ENCODE assay signal across 17 cellular contexts in the genomic region with DNA sequence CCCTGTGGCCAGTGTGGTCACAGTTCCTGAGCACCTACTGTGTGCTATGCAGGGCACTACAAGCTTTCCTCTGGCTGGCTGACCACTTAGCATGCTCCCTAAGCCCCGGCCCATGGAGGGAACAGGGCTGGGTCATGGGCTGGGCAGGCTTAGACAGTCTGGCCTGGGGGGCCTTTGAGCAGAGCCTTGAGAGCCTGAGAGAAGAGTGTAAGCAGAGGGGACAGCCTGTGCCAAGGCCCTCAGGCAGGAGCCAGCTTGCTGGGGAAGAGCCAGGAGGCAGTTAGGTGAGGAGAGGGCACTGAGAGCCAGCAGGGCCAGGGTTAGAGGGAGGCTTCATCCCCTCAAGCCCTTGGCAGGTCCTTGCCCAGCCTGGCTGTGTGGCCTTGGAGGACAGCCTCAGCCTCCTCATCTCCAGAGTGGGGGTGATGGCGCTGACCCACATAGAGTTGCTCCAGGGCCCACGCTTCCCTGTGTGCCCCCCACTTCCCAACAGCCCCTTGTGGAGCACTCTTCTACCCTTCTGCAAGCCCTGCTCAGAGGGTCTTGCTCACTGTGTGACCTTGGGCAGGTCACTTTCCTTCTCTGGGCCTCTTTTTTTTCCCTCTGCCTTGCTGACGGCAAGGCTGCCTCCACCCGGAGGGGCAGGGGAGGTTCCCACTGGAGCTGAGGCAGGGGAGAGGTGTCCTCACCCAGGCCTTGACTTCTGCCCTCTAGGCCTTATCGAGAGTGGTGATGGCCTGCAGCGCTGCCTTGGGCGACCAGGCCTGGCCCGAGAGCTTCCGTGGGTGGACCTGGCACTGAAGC.
DNase-seq lines count a peak whose midpoint lies in the region; ATAC-seq, FAIRE-seq and TF ChIP-seq lines count a peak whose summit lies in the region.
"Had no signal": no experiment of that assay in that cellular context is flagged by ENCODE, and none has a peak within 500 bp of the region (broad histone marks: within the 10 kb centered on the region; RNA-seq: fewer than 3 reads in every experiment).

No MANE protein-coding gene starts in this region.

- ATAC-seq in esophagus mucosa (peak; percentile 7), pancreas (no peak), HG03135 (IDR thresholded peaks at IDR 0.05; ENCODE audit: unreplicated experiment) (no peak)
- ATAC-seq: CD8-positive, alpha-beta T cell; foreskin keratinocyte had no signal

- no peaks in the 10 kb centered on the region for H3K36me3 ChIP-seq in pancreas
- H3K36me3 ChIP-seq in esophagus squamous epithelium: peaks cover 0 to 4% (median 3%) of the 10 kb centered on the region in 3 donors

- no peak for FAIRE-seq in pancreas (lab: Jason Lieb, UNC)
- FAIRE-seq: A549 had no signal

- H3K4me1 ChIP-seq in pancreas: no peaks in the 10 kb centered on the region
- H3K4me1 ChIP-seq in esophagus squamous epithelium: no peaks in the 10 kb centered on the region
- H3K4me1 ChIP-seq: A549, foreskin keratinocyte, upper lobe of left lung had no signal

- TF ChIP-seq CTCF in GM13976 (IDR thresholded peaks at IDR 0.05; ENCODE audit: borderline replicate concordance, control extremely low read depth, extremely low read depth, insufficient read depth, missing control alignments) (no peak), pancreas (IDR thresholded peaks at IDR 0.05) (no peak), esophagus squamous epithelium (IDR thresholded peaks at IDR 0.05) (no peak)

- peak; percentile 22 for DNase-seq in activated CD4-positive, CD25-positive, alpha-beta regulatory T cell treated with anti-CD3 and anti-CD28 coated beads, Interleukin-2, amount 50 U/mL, for 72 hours
- no peak for DNase-seq in activated CD4-positive, CD25-positive, alpha-beta regulatory T cell (lab: John Stamatoyannopoulos, UW)
- DNase-seq in GM13976 (ENCODE audit: low spot score) (peak; percentile 17), pancreas (peak in 4 of 6 donors; percentile 5 to 55 (median 28)), esophagus squamous epithelium (lab: John Stamatoyannopoulos, UW) (no peak), NCI-H2171 (lab: John Stamatoyannopoulos, UW) (no peak)
- DNase-seq: central memory CD4-positive, alpha-beta T cell; foreskin keratinocyte; NCI-H187 treated with DMSO at 0.1 percent for 48 hours; NCI-H526 had no signal

- H3K27me3 ChIP-seq in pancreas: no peaks in the 10 kb centered on the region
- H3K27me3 ChIP-seq in esophagus squamous epithelium: peaks cover 0 to 38% (median 0%) of the 10 kb centered on the region in 4 donors
- H3K27me3 ChIP-seq: foreskin keratinocyte, upper lobe of left lung had no signal

- TF ChIP-seq POLR2A in esophagus squamous epithelium (IDR thresholded peaks at IDR 0.05): no peak

- 86 to 91% methylated on average over 10 of the region's 10 CpGs for WGBS in pancreas, 2 donors
- WGBS in esophagus squamous epithelium, 2 donors: 89 to 91% methylated on average over 4 to 5 of the region's 10 CpGs

- no peaks in the 10 kb centered on the region for H3K9me3 ChIP-seq in pancreas
- peaks cover 0 to 2% (median 2%) of the 10 kb centered on the region in 3 donors for H3K9me3 ChIP-seq in esophagus squamous epithelium

- intact Hi-C loops in pancreas (cut with DNase I): loop anchor here (2.0 to 10.0 kb wide), 3 partner anchors 271 to 279 kb away; partner anchors contain the start of gene BARX1 (in 1 of the 3)
- intact Hi-C loops in esophagus squamous epithelium (cut with DNase I): loop anchor here (5.0 kb wide), 1 partner anchor 279 kb away; no protein-coding TSS in a partner anchor

- no peak overlapping the region for H3K27ac ChIP-seq in pancreas
- H3K27ac ChIP-seq in esophagus squamous epithelium: no peak overlapping the region
- H3K27ac ChIP-seq: A549, foreskin keratinocyte, SK-N-MC, upper lobe of left lung had no signal

- in situ Hi-C loops in GM13976 (cut with MboI; ENCODE audit: low sequenced_read_pairs, unreplicated experiment): loop anchor here (25.0 kb wide), 1 partner anchor 279 kb away; the partner anchor contains the start of gene BARX1

- no peak overlapping the region for H3K4me3 ChIP-seq in pancreas
- H3K4me3 ChIP-seq in esophagus squamous epithelium: no peak overlapping the region
- H3K4me3 ChIP-seq: A549, GM23338, SK-N-MC, upper lobe of left lung had no signal

Comparison
In these comparisons a context has a peak if more than half of its experiments do, and no peak if none do; other contexts are left out.
1. DNase-seq: peak in activated CD4-positive, CD25-positive, alpha-beta regulatory T cell treated with anti-CD3 and anti-CD28 coated beads, Interleukin-2, amount 50 U/mL, for 72 hours (single experiment), GM13976 (single experiment) and pancreas (4 of 6); none in activated CD4-positive, CD25-positive, alpha-beta regulatory T cell (0 of 4), esophagus squamous epithelium (single experiment) and NCI-H2171 (single experiment).